Comparison of ENCODE assay signal across 1 cellular context in the genomic region with DNA sequence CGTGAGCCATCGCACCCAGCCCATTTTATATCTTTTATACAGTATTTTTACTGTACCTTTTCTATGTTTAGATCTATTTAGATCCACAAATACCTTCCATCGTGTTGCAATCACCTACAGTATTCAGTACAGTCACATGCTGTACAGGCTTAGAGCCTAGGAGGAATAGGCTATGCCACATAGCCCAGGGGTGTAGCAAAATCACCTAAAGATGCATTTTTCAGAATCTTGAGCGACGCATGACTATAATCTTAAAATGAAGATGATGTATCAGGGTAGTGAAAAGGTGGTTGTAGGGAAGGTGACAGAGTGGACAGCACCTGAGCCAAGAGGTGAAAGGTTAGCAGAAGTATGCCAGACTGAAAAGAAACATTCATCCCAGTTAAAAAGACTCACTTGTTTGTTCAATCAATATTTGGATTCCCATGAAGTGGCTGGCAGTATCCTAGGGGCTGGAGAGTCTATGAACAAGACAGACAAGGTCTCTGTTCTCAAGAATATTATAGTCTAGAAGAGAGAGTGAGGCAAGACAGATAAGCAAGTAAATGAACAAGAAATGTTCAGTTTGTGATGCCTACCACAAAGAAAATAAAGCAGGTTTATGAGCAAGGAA.
TF ChIP-seq lines count a peak whose summit lies in the region.

No MANE protein-coding gene starts in this region.

TF ChIP-seq in HepG2, 621 proteins besides CTCF, POLR2A, EP300 and RAD21 (continued from another document and continues in another):
- no peak for TF ChIP-seq ZNF800 (CRISPR knock-in tag; IDR thresholded peaks at IDR 0.05)
- no peak for TF ChIP-seq ZNF180 (CRISPR knock-in tag; IDR thresholded peaks at IDR 0.05; ENCODE audit: borderline replicate concordance, low read depth)
- no peak for TF ChIP-seq ZNF292 (CRISPR knock-in tag; IDR thresholded peaks at IDR 0.05; ENCODE audit: borderline replicate concordance, low read depth)
- TF ChIP-seq ZNF350 (CRISPR knock-in tag; IDR thresholded peaks at IDR 0.05; ENCODE audit: borderline replicate concordance, low read depth): no peak
- TF ChIP-seq TCF7L2 (IDR thresholded peaks at IDR 0.05; ENCODE audit: low read depth, low read length): no peak
- no peak for TF ChIP-seq FIP1L1 (IDR thresholded peaks at IDR 0.05; ENCODE audit: borderline replicate concordance, insufficient read depth, low read depth, low read length)
- peak; percentile 25; the same call in 1 of the 2 replicates for TF ChIP-seq ATF1 (CRISPR knock-in tag; IDR thresholded peaks at IDR 0.05)
- 0 out of 2 replicates have a peak, but pooled peaks have one; percentile 18 for TF ChIP-seq ZMYM4 (CRISPR knock-in tag; IDR thresholded peaks at IDR 0.05)
- TF ChIP-seq ZNF138 (CRISPR knock-in tag; IDR thresholded peaks at IDR 0.05; ENCODE audit: low read depth): no peak
- peak; percentile 82 for TF ChIP-seq FOXA3 (CRISPR knock-in tag; IDR thresholded peaks at IDR 0.05)
- no peak for TF ChIP-seq ZKSCAN1 (IDR thresholded peaks at IDR 0.05; ENCODE audit: low read length)
- TF ChIP-seq PTBP1 (IDR thresholded peaks at IDR 0.05; ENCODE audit: low read depth, low read length, poor library complexity, severe bottlenecking): no peak
- TF ChIP-seq YEATS2 (CRISPR knock-in tag; IDR thresholded peaks at IDR 0.05; ENCODE audit: borderline replicate concordance): no peak
- TF ChIP-seq PHF21A (CRISPR knock-in tag; IDR thresholded peaks at IDR 0.05): peak; percentile 76; the same call in 1 of the 2 replicates
- no peak for TF ChIP-seq ZNF530 (CRISPR knock-in tag; IDR thresholded peaks at IDR 0.05; ENCODE audit: low read depth)
- no peak for TF ChIP-seq PAWR (CRISPR knock-in tag; IDR thresholded peaks at IDR 0.05; ENCODE audit: borderline replicate concordance)
- TF ChIP-seq IRF2 (CRISPR knock-in tag; IDR thresholded peaks at IDR 0.05): 0 out of 2 replicates have a peak, but pooled peaks have one; percentile 18
- TF ChIP-seq XBP1 (CRISPR knock-in tag; IDR thresholded peaks at IDR 0.05): no peak
- TF ChIP-seq ZNF256 (CRISPR knock-in tag; conservative IDR thresholded peaks at IDR 0.05): no peak
- TF ChIP-seq ZNF337 (CRISPR knock-in tag; IDR thresholded peaks at IDR 0.05; ENCODE audit: borderline replicate concordance, low read depth): no peak
- TF ChIP-seq ZNF549 (CRISPR knock-in tag; IDR thresholded peaks at IDR 0.05): no peak
- peak; percentile 50 for TF ChIP-seq TBL1XR1 (IDR thresholded peaks at IDR 0.05; ENCODE audit: borderline replicate concordance, low read length, partially characterized antibody)
- no peak for TF ChIP-seq RORA (CRISPR knock-in tag; IDR thresholded peaks at IDR 0.05)
- TF ChIP-seq ZNF558 (CRISPR knock-in tag; IDR thresholded peaks at IDR 0.05; ENCODE audit: borderline replicate concordance): no peak
- no peak for TF ChIP-seq SPEN (CRISPR knock-in tag; IDR thresholded peaks at IDR 0.05; ENCODE audit: low read depth)
- no peak for TF ChIP-seq MATR3 (CRISPR knock-in tag; IDR thresholded peaks at IDR 0.05)
- no peak for TF ChIP-seq SIN3A (IDR thresholded peaks at IDR 0.05; ENCODE audit: borderline replicate concordance, low read depth, low read length)
- TF ChIP-seq IKZF1 (IDR thresholded peaks at IDR 0.05): no peak
- TF ChIP-seq ZNF749 (CRISPR knock-in tag; IDR thresholded peaks at IDR 0.05; ENCODE audit: borderline replicate concordance): no peak
- TF ChIP-seq ZNF782 (CRISPR knock-in tag; IDR thresholded peaks at IDR 0.05; ENCODE audit: borderline replicate concordance): no peak
- no peak for TF ChIP-seq PCBP2 (optimal IDR thresholded peaks at IDR 0.05; ENCODE audit: low read depth, low read length, poor library complexity, severe bottlenecking)
- TF ChIP-seq TGIF2 (CRISPR knock-in tag; IDR thresholded peaks at IDR 0.05): 0 out of 2 replicates have a peak, but pooled peaks have one; percentile 30
- no peak for TF ChIP-seq ZNF576 (CRISPR knock-in tag; IDR thresholded peaks at IDR 0.05)
- no peak for TF ChIP-seq ZNF850 (CRISPR knock-in tag; conservative IDR thresholded peaks at IDR 0.05)
- TF ChIP-seq JDP2 (CRISPR knock-in tag; IDR thresholded peaks at IDR 0.05; ENCODE audit: borderline replicate concordance): no peak
- TF ChIP-seq ZNF207 (IDR thresholded peaks at IDR 0.05; ENCODE audit: borderline replicate concordance): no peak
- TF ChIP-seq SP5 (CRISPR knock-in tag; IDR thresholded peaks at IDR 0.05; ENCODE audit: borderline replicate concordance, low read depth): no peak
- TF ChIP-seq NR2F6 (IDR thresholded peaks at IDR 0.05): peak; percentile 96
- peak; percentile 96 for TF ChIP-seq NR2F6 (CRISPR knock-in tag; IDR thresholded peaks at IDR 0.05)
- TF ChIP-seq HOXA7 (CRISPR knock-in tag; IDR thresholded peaks at IDR 0.05): no peak
- TF ChIP-seq ZNF740 (CRISPR knock-in tag; IDR thresholded peaks at IDR 0.05): no peak
- TF ChIP-seq FOXA1 (IDR thresholded peaks at IDR 0.05): no peak
- peak; percentile 72; the same call in 1 of the 2 replicates for TF ChIP-seq FOXA1 (CRISPR knock-in tag; IDR thresholded peaks at IDR 0.05)
- no peak for TF ChIP-seq ATAD3A (CRISPR knock-in tag; IDR thresholded peaks at IDR 0.05)
- TF ChIP-seq ZSCAN29 (CRISPR knock-in tag; conservative IDR thresholded peaks at IDR 0.05): no peak
- TF ChIP-seq JUND (CRISPR knock-in tag; IDR thresholded peaks at IDR 0.05): no peak
- peak; percentile 45 for TF ChIP-seq CEBPG (CRISPR knock-in tag; IDR thresholded peaks at IDR 0.05)
- TF ChIP-seq ZNF570 (CRISPR knock-in tag; IDR thresholded peaks at IDR 0.05; ENCODE audit: borderline replicate concordance): no peak
- TF ChIP-seq, protein P1, sequence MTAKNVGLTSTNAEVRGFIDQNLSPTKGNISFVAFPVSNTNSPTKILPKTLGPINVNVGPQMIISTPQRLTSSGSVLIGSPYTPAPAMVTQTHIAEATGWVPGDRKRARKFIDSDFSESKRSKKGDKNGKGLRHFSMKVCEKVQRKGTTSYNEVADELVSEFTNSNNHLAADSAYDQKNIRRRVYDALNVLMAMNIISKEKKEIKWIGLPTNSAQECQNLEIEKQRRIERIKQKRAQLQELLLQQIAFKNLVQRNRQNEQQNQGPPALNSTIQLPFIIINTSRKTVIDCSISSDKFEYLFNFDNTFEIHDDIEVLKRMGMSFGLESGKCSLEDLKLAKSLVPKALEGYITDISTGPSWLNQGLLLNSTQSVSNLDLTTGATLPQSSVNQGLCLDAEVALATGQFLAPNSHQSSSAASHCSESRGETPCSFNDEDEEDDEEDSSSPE (CRISPR knock-in tag; IDR thresholded peaks at IDR 0.05): no peak
- TF ChIP-seq NR2C2 (CRISPR knock-in tag; IDR thresholded peaks at IDR 0.05; ENCODE audit: borderline replicate concordance): peak; percentile 78
- TF ChIP-seq ETV6 (CRISPR knock-in tag; conservative IDR thresholded peaks at IDR 0.05): no peak
- no peak for TF ChIP-seq SP2 (CRISPR knock-in tag; IDR thresholded peaks at IDR 0.05)
- no peak for TF ChIP-seq ZSCAN22 (CRISPR knock-in tag; IDR thresholded peaks at IDR 0.05)
- 0 out of 2 replicates have a peak, but pooled peaks have one; percentile 63 for TF ChIP-seq NFIC (IDR thresholded peaks at IDR 0.05; ENCODE audit: low read length)
- TF ChIP-seq, protein P2, sequence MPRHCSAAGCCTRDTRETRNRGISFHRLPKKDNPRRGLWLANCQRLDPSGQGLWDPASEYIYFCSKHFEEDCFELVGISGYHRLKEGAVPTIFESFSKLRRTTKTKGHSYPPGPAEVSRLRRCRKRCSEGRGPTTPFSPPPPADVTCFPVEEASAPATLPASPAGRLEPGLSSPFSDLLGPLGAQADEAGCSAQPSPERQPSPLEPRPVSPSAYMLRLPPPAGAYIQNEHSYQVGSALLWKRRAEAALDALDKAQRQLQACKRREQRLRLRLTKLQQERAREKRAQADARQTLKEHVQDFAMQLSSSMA (CRISPR knock-in tag; IDR thresholded peaks at IDR 0.05): no peak
- TF ChIP-seq MLLT10 (CRISPR knock-in tag; IDR thresholded peaks at IDR 0.05): no peak
- TF ChIP-seq, protein P3, sequence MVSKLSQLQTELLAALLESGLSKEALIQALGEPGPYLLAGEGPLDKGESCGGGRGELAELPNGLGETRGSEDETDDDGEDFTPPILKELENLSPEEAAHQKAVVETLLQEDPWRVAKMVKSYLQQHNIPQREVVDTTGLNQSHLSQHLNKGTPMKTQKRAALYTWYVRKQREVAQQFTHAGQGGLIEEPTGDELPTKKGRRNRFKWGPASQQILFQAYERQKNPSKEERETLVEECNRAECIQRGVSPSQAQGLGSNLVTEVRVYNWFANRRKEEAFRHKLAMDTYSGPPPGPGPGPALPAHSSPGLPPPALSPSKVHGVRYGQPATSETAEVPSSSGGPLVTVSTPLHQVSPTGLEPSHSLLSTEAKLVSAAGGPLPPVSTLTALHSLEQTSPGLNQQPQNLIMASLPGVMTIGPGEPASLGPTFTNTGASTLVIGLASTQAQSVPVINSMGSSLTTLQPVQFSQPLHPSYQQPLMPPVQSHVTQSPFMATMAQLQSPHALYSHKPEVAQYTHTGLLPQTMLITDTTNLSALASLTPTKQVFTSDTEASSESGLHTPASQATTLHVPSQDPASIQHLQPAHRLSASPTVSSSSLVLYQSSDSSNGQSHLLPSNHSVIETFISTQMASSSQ (IDR thresholded peaks at IDR 0.05; ENCODE audit: low read depth): 0 out of 2 replicates have a peak, but pooled peaks have one; percentile 36
- TF ChIP-seq, protein P3 (CRISPR knock-in tag; IDR thresholded peaks at IDR 0.05; ENCODE audit: borderline replicate concordance): no peak
- no peak for TF ChIP-seq CCDC6 (CRISPR knock-in tag; IDR thresholded peaks at IDR 0.05)
- no peak for TF ChIP-seq EZH2 (conservative IDR thresholded peaks at IDR 0.05; ENCODE audit: low read depth, low read length)
- no peak for TF ChIP-seq RAD51 (IDR thresholded peaks at IDR 0.05; ENCODE audit: borderline replicate concordance)
- peak; percentile 84 for TF ChIP-seq HDAC2 (CRISPR knock-in tag; IDR thresholded peaks at IDR 0.05)
- no peak for TF ChIP-seq ZNF75D (CRISPR knock-in tag; IDR thresholded peaks at IDR 0.05; ENCODE audit: borderline replicate concordance)
- TF ChIP-seq ARHGAP35 (CRISPR knock-in tag; IDR thresholded peaks at IDR 0.05; ENCODE audit: borderline replicate concordance): no peak
- no peak for TF ChIP-seq HNRNPLL (IDR thresholded peaks at IDR 0.05; ENCODE audit: low read depth, low read length, poor library complexity, severe bottlenecking)
- TF ChIP-seq, protein P4, sequence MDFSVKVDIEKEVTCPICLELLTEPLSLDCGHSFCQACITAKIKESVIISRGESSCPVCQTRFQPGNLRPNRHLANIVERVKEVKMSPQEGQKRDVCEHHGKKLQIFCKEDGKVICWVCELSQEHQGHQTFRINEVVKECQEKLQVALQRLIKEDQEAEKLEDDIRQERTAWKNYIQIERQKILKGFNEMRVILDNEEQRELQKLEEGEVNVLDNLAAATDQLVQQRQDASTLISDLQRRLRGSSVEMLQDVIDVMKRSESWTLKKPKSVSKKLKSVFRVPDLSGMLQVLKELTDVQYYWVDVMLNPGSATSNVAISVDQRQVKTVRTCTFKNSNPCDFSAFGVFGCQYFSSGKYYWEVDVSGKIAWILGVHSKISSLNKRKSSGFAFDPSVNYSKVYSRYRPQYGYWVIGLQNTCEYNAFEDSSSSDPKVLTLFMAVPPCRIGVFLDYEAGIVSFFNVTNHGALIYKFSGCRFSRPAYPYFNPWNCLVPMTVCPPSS (IDR thresholded peaks at IDR 0.05): no peak
- TF ChIP-seq SNAPC5 (CRISPR knock-in tag; IDR thresholded peaks at IDR 0.05; ENCODE audit: borderline replicate concordance): no peak
- TF ChIP-seq, protein P5, sequence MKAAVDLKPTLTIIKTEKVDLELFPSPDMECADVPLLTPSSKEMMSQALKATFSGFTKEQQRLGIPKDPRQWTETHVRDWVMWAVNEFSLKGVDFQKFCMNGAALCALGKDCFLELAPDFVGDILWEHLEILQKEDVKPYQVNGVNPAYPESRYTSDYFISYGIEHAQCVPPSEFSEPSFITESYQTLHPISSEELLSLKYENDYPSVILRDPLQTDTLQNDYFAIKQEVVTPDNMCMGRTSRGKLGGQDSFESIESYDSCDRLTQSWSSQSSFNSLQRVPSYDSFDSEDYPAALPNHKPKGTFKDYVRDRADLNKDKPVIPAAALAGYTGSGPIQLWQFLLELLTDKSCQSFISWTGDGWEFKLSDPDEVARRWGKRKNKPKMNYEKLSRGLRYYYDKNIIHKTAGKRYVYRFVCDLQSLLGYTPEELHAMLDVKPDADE (CRISPR knock-in tag; IDR thresholded peaks at IDR 0.05): no peak
- peak; percentile 78; the same call in 1 of the 2 replicates for TF ChIP-seq HMG20B (CRISPR knock-in tag; conservative IDR thresholded peaks at IDR 0.05)
- 0 out of 2 replicates have a peak, but pooled peaks have one; percentile 49 for TF ChIP-seq KAT8 (CRISPR knock-in tag; IDR thresholded peaks at IDR 0.05)
